Comparison of ENCODE assay signal across 1 cellular context in the genomic region with DNA sequence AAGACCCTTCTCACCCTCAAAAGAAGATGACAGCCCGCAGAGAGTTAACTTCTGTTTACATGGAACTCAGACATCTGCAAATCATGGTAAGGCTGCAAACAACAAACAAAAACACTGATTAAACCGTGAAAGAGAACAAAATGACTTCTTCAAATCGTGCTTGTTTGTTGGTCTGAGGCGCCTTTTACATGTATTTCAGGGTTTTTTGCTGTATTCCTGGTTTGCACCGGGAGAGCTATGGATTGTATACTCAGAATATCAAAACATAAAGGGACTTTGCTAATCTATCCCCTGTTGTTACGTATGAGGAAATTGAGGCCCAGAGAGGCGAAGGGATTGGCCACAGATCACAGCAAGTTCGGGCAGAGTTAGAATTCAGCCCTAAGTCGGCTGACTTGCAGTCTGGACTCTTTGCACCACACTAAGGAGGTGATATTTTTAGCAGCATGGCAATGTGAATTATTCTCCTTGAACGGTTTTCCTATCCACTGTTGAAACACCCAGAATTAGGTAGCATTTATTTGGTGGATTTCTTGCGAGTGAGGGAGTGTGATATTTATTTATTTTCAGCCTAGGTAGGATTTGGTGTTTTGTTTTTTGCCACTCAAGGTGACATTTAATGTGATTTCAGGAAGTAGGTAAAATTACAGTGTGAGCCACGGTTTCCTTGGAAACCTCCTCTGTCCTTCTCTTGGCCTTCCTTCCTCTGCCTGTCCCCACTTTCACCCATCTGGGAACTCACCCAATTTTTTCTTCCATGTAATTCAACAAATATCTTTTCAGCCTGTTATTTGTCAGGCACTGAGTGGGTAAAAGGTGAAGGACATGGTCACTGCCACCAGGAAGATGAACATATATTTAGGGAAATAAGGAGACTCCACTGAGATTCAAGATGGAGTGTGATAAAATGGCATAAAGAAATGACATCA.
TF ChIP-seq lines count a peak whose summit lies in the region.

No MANE protein-coding gene starts in this region.

TF ChIP-seq in HepG2, 621 proteins besides CTCF, POLR2A, EP300 and RAD21 (continued from another document and continues in another):
- TF ChIP-seq, protein P1, sequence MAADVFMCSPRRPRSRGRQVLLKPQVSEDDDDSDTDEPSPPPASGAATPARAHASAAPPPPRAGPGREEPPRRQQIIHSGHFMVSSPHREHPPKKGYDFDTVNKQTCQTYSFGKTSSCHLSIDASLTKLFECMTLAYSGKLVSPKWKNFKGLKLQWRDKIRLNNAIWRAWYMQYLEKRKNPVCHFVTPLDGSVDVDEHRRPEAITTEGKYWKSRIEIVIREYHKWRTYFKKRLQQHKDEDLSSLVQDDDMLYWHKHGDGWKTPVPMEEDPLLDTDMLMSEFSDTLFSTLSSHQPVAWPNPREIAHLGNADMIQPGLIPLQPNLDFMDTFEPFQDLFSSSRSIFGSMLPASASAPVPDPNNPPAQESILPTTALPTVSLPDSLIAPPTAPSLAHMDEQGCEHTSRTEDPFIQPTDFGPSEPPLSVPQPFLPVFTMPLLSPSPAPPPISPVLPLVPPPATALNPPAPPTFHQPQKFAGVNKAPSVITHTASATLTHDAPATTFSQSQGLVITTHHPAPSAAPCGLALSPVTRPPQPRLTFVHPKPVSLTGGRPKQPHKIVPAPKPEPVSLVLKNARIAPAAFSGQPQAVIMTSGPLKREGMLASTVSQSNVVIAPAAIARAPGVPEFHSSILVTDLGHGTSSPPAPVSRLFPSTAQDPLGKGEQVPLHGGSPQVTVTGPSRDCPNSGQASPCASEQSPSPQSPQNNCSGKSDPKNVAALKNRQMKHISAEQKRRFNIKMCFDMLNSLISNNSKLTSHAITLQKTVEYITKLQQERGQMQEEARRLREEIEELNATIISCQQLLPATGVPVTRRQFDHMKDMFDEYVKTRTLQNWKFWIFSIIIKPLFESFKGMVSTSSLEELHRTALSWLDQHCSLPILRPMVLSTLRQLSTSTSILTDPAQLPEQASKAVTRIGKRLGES (CRISPR knock-in tag; IDR thresholded peaks at IDR 0.05; ENCODE audit: borderline replicate concordance), result no peak
- TF ChIP-seq, protein P2, sequence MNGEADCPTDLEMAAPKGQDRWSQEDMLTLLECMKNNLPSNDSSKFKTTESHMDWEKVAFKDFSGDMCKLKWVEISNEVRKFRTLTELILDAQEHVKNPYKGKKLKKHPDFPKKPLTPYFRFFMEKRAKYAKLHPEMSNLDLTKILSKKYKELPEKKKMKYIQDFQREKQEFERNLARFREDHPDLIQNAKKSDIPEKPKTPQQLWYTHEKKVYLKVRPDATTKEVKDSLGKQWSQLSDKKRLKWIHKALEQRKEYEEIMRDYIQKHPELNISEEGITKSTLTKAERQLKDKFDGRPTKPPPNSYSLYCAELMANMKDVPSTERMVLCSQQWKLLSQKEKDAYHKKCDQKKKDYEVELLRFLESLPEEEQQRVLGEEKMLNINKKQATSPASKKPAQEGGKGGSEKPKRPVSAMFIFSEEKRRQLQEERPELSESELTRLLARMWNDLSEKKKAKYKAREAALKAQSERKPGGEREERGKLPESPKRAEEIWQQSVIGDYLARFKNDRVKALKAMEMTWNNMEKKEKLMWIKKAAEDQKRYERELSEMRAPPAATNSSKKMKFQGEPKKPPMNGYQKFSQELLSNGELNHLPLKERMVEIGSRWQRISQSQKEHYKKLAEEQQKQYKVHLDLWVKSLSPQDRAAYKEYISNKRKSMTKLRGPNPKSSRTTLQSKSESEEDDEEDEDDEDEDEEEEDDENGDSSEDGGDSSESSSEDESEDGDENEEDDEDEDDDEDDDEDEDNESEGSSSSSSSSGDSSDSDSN (CRISPR knock-in tag; IDR thresholded peaks at IDR 0.05), result no peak
- TF ChIP-seq ZNF224 (CRISPR knock-in tag; IDR thresholded peaks at IDR 0.05) (no peak), ATAD3A (CRISPR knock-in tag; IDR thresholded peaks at IDR 0.05) (no peak), MBNL3 (CRISPR knock-in tag; conservative IDR thresholded peaks at IDR 0.05) (no peak), ZNF160 (CRISPR knock-in tag; IDR thresholded peaks at IDR 0.05) (no peak), SATB2 (CRISPR knock-in tag; IDR thresholded peaks at IDR 0.05) (no peak), ZNF605 (CRISPR knock-in tag; IDR thresholded peaks at IDR 0.05) (no peak; the same call in 1 of the 2 replicates), MXI1 (IDR thresholded peaks at IDR 0.05; ENCODE audit: borderline replicate concordance, low read depth, low read length) (no peak), SMC3 (IDR thresholded peaks at IDR 0.05; ENCODE audit: low read length) (no peak), ZNF761 (CRISPR knock-in tag; conservative IDR thresholded peaks at IDR 0.05) (no peak), ARID2 (CRISPR knock-in tag; IDR thresholded peaks at IDR 0.05; ENCODE audit: borderline replicate concordance) (no peak), ZFP82 (CRISPR knock-in tag; IDR thresholded peaks at IDR 0.05; ENCODE audit: borderline replicate concordance) (no peak), PTBP1 (IDR thresholded peaks at IDR 0.05; ENCODE audit: low read depth, low read length, poor library complexity, severe bottlenecking) (no peak), RELA (CRISPR knock-in tag; IDR thresholded peaks at IDR 0.05) (no peak), ZMYM4 (CRISPR knock-in tag; IDR thresholded peaks at IDR 0.05) (no peak), ZKSCAN1 (IDR thresholded peaks at IDR 0.05; ENCODE audit: low read length) (no peak), ETV6 (CRISPR knock-in tag; conservative IDR thresholded peaks at IDR 0.05) (no peak), ZBTB3 (CRISPR knock-in tag; IDR thresholded peaks at IDR 0.05; ENCODE audit: borderline replicate concordance, low read depth) (no peak), CREB1 (IDR thresholded peaks at IDR 0.05) (no peak), CREB1 (CRISPR knock-in tag; IDR thresholded peaks at IDR 0.05) (no peak), ELF4 (CRISPR knock-in tag; IDR thresholded peaks at IDR 0.05; ENCODE audit: borderline replicate concordance) (no peak), ZNF549 (CRISPR knock-in tag; IDR thresholded peaks at IDR 0.05) (0 out of 2 replicates have a peak, but pooled peaks have one; percentile 2), ZMYM3 (CRISPR knock-in tag; IDR thresholded peaks at IDR 0.05) (no peak)
- TF ChIP-seq, protein P3, sequence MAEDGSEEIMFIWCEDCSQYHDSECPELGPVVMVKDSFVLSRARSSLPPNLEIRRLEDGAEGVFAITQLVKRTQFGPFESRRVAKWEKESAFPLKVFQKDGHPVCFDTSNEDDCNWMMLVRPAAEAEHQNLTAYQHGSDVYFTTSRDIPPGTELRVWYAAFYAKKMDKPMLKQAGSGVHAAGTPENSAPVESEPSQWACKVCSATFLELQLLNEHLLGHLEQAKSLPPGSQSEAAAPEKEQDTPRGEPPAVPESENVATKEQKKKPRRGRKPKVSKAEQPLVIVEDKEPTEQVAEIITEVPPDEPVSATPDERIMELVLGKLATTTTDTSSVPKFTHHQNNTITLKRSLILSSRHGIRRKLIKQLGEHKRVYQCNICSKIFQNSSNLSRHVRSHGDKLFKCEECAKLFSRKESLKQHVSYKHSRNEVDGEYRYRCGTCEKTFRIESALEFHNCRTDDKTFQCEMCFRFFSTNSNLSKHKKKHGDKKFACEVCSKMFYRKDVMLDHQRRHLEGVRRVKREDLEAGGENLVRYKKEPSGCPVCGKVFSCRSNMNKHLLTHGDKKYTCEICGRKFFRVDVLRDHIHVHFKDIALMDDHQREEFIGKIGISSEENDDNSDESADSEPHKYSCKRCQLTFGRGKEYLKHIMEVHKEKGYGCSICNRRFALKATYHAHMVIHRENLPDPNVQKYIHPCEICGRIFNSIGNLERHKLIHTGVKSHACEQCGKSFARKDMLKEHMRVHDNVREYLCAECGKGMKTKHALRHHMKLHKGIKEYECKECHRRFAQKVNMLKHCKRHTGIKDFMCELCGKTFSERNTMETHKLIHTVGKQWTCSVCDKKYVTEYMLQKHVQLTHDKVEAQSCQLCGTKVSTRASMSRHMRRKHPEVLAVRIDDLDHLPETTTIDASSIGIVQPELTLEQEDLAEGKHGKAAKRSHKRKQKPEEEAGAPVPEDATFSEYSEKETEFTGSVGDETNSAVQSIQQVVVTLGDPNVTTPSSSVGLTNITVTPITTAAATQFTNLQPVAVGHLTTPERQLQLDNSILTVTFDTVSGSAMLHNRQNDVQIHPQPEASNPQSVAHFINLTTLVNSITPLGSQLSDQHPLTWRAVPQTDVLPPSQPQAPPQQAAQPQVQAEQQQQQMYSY (CRISPR knock-in tag; IDR thresholded peaks at IDR 0.05), result no peak
- TF ChIP-seq, protein P4, sequence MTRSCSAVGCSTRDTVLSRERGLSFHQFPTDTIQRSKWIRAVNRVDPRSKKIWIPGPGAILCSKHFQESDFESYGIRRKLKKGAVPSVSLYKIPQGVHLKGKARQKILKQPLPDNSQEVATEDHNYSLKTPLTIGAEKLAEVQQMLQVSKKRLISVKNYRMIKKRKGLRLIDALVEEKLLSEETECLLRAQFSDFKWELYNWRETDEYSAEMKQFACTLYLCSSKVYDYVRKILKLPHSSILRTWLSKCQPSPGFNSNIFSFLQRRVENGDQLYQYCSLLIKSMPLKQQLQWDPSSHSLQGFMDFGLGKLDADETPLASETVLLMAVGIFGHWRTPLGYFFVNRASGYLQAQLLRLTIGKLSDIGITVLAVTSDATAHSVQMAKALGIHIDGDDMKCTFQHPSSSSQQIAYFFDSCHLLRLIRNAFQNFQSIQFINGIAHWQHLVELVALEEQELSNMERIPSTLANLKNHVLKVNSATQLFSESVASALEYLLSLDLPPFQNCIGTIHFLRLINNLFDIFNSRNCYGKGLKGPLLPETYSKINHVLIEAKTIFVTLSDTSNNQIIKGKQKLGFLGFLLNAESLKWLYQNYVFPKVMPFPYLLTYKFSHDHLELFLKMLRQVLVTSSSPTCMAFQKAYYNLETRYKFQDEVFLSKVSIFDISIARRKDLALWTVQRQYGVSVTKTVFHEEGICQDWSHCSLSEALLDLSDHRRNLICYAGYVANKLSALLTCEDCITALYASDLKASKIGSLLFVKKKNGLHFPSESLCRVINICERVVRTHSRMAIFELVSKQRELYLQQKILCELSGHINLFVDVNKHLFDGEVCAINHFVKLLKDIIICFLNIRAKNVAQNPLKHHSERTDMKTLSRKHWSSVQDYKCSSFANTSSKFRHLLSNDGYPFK (CRISPR knock-in tag; IDR thresholded peaks at IDR 0.05; ENCODE audit: borderline replicate concordance), result no peak
- TF ChIP-seq, protein P5, sequence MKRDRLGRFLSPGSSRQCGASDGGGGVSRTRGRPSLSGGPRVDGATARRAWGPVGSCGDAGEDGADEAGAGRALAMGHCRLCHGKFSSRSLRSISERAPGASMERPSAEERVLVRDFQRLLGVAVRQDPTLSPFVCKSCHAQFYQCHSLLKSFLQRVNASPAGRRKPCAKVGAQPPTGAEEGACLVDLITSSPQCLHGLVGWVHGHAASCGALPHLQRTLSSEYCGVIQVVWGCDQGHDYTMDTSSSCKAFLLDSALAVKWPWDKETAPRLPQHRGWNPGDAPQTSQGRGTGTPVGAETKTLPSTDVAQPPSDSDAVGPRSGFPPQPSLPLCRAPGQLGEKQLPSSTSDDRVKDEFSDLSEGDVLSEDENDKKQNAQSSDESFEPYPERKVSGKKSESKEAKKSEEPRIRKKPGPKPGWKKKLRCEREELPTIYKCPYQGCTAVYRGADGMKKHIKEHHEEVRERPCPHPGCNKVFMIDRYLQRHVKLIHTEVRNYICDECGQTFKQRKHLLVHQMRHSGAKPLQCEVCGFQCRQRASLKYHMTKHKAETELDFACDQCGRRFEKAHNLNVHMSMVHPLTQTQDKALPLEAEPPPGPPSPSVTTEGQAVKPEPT (CRISPR knock-in tag; IDR thresholded peaks at IDR 0.05; ENCODE audit: low read depth), result no peak
- TF ChIP-seq, protein P6, sequence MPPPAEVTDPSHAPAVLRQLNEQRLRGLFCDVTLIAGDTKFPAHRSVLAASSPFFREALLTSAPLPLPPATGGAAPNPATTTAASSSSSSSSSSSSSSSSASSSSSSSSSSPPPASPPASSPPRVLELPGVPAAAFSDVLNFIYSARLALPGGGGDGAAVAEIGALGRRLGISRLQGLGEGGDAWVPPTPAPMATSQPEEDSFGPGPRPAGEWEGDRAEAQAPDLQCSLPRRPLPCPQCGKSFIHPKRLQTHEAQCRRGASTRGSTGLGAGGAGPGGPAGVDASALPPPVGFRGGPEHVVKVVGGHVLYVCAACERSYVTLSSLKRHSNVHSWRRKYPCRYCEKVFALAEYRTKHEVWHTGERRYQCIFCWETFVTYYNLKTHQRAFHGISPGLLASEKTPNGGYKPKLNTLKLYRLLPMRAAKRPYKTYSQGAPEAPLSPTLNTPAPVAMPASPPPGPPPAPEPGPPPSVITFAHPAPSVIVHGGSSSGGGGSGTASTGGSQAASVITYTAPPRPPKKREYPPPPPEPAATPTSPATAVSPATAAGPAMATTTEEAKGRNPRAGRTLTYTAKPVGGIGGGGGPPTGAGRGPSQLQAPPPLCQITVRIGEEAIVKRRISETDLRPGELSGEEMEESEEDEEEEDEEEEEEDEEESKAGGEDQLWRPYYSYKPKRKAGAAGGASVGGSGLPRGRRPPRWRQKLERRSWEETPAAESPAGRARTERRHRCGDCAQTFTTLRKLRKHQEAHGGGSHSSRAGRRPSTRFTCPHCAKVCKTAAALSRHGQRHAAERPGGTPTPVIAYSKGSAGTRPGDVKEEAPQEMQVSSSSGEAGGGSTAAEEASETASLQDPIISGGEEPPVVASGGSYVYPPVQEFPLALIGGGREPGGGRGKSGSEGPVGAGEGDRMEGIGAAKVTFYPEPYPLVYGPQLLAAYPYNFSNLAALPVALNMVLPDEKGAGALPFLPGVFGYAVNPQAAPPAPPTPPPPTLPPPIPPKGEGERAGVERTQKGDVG (CRISPR knock-in tag; IDR thresholded peaks at IDR 0.05; ENCODE audit: borderline replicate concordance), result no peak
- TF ChIP-seq, protein P7, sequence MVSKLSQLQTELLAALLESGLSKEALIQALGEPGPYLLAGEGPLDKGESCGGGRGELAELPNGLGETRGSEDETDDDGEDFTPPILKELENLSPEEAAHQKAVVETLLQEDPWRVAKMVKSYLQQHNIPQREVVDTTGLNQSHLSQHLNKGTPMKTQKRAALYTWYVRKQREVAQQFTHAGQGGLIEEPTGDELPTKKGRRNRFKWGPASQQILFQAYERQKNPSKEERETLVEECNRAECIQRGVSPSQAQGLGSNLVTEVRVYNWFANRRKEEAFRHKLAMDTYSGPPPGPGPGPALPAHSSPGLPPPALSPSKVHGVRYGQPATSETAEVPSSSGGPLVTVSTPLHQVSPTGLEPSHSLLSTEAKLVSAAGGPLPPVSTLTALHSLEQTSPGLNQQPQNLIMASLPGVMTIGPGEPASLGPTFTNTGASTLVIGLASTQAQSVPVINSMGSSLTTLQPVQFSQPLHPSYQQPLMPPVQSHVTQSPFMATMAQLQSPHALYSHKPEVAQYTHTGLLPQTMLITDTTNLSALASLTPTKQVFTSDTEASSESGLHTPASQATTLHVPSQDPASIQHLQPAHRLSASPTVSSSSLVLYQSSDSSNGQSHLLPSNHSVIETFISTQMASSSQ (IDR thresholded peaks at IDR 0.05; ENCODE audit: low read depth), result no peak
- TF ChIP-seq, protein P7 (CRISPR knock-in tag; IDR thresholded peaks at IDR 0.05; ENCODE audit: borderline replicate concordance), result no peak
- TF ChIP-seq, protein P8, sequence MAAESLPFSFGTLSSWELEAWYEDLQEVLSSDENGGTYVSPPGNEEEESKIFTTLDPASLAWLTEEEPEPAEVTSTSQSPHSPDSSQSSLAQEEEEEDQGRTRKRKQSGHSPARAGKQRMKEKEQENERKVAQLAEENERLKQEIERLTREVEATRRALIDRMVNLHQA (CRISPR knock-in tag; IDR thresholded peaks at IDR 0.05), result no peak
